8 cellular contexts compared by ENCODE assay signal in the genomic region with DNA sequence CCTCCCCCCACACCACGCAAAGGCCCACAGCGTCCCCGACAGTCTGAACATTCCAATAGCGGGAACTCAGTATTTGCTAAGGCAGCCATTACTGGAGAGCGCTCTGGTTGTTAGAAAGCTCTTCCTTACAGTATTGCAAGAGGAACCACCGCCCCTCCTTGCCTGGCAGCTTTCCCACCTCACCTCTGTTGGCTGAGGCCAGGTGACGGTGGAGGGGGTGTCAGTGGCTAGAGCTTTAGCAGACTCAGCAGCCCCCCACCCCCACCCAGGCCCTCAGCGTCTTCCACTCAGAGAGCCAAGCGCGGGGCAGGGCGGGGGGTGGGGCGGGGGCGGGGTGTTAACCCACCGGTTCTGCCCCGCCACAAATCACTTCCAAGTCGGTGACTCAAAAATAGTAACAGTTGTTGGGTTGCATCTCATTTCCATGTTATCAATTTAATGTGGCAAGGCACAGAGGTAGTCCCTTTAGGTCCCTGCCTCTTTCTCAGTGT. TPM values are rescaled to one million over a fixed set of nuclear protein-coding genes. Genes with fewer than 3 reads are reported as not detected.
A peak's percentile ranks its signal among the peaks of the same experiment; 100 is the strongest.
DNase-seq lines count a peak whose midpoint lies in the region; ATAC-seq and TF ChIP-seq lines count a peak whose summit lies in the region.

No MANE protein-coding gene starts in this region.

- no peaks in the 10 kb centered on the region for H3K36me3 ChIP-seq in Caco-2 (ENCODE audit: control insufficient read depth, insufficient read depth, low read length)
- H3K36me3 ChIP-seq in PC-3 (ENCODE audit: low read depth, low read length), result no peaks in the 10 kb centered on the region
- H3K36me3 ChIP-seq in brain microvascular endothelial cell (replicated peaks), result no peaks in the 10 kb centered on the region

- H3K9me2 ChIP-seq in PC-3 (replicated peaks; ENCODE audit: low read length), result no peaks in the 10 kb centered on the region

- H3K36me3 Mint-ChIP-seq in Caco-2 (ENCODE audit: insufficient read depth, unreplicated experiment), result peaks cover 27% of the 10 kb centered on the region

- H3K4me3 Mint-ChIP-seq in Caco-2 (ENCODE audit: unreplicated experiment), result peak overlapping the region; percentile 89
- H3K4me3 Mint-ChIP-seq in stimulated activated naive CD8-positive, alpha-beta T cell treated with anti-CD3 and anti-CD28 coated beads, Interleukin-15, amount 100 ng/mL, for 72 hours, result peak overlapping the region; percentile 87 to 93

- peaks cover 6% of the 10 kb centered on the region for H3F3A ChIP-seq in PC-3 (ENCODE audit: low read length, unreplicated experiment)

- peak overlapping the region; percentile 79 for H3K9ac ChIP-seq in PC-3 (ENCODE audit: low read length)

- peak overlapping the region; percentile 83 for H2AFZ ChIP-seq in PC-3 (ENCODE audit: low read length)

- no TSS peak for BruUV-seq in Caco-2 (replicated peaks; lab: Mats Ljungman, UMichigan)
- no TSS peak for BruUV-seq in PC-3 (replicated peaks; lab: Mats Ljungman, UMichigan)

- H3K4me3 ChIP-seq in Caco-2 (ENCODE audit: low read depth, low read length), result peak overlapping the region; percentile 79
- peak overlapping the region; percentile 63 for H3K4me3 ChIP-seq in PC-3 (ENCODE audit: low read length)
- peak overlapping the region; percentile 45 for H3K4me3 ChIP-seq in brain microvascular endothelial cell (ENCODE audit: low read depth, low read length)

- H3K9me3 Mint-ChIP-seq in Caco-2 (ENCODE audit: unreplicated experiment), result no peaks in the 10 kb centered on the region
- H3K9me3 Mint-ChIP-seq in stimulated activated naive CD8-positive, alpha-beta T cell treated with anti-CD3 and anti-CD28 coated beads, Interleukin-15, amount 100 ng/mL, for 72 hours, result no peaks in the 10 kb centered on the region

- CTCF ChIA-PET in Caco-2 (lab: Charles Lee) (interaction anchor here (0.6 to 3.5 kb wide), 6 partner anchors 20 to 101 kb away, joined by 4 to 38 read pairs (median 19); a partner anchor contains a TSS), PC-3 (lab: Charles Lee) (interaction anchor here (0.6 to 1.3 kb wide), 4 partner anchors 10 to 101 kb away, joined by 3 to 16 read pairs (median 7); a partner anchor contains a TSS)

- peaks cover 26% of the 10 kb centered on the region for H3K79me2 ChIP-seq in PC-3 (ENCODE audit: low read length)

- POLR2A ChIA-PET in Caco-2 (lab: Charles Lee), result interaction anchor here (0.6 to 1.2 kb wide), 4 partner anchors 70 to 1488 kb away, joined by 3 to 5 read pairs (median 4); a partner anchor contains a TSS
- POLR2A ChIA-PET in PC-3 (lab: Charles Lee; ENCODE audit: unreplicated experiment), result interaction anchor here (0.7 to 1.0 kb wide), 2 partner anchors 12 to 36 kb away, joined by 3 read pairs; no protein-coding TSS in a partner anchor

- H3K4me1 ChIP-seq in Caco-2, result peaks cover 32% of the 10 kb centered on the region
- peaks cover 47% of the 10 kb centered on the region for H3K4me1 ChIP-seq in PC-3 (ENCODE audit: insufficient read depth, low read length)

- ATAC-seq in PC-3 (no peak), left lobe of liver (no peak), HG03565 (IDR thresholded peaks at IDR 0.05; ENCODE audit: unreplicated experiment) (no peak)
- peak; percentile 59 for ATAC-seq in stimulated activated naive CD8-positive, alpha-beta T cell treated with anti-CD3 and anti-CD28 coated beads, Interleukin-15, amount 100 ng/mL, for 72 hours

- in situ Hi-C loops in brain microvascular endothelial cell (cut with HindIII; ENCODE audit: low pct_ligation_motif_present, low sequenced_read_pairs), result no loop called here

- TF ChIP-seq CTCF in Caco-2 (IDR thresholded peaks at IDR 0.05; ENCODE audit: insufficient read depth in 1 of 2, low read depth in 1 of 2, low read length in 1 of 2, severe bottlenecking in 1 of 2, unreplicated experiment in 1 of 2) (no peak), PC-3 (conservative IDR thresholded peaks at IDR 0.05; ENCODE audit: low read depth, low read length) (no peak), brain microvascular endothelial cell (IDR thresholded peaks at IDR 0.05; ENCODE audit: low read depth, low read length, missing control alignments) (no peak)

- 0 out of 2 replicates have a peak, but pooled peaks cover 4% of the 10 kb centered on the region for H4K20me1 ChIP-seq in PC-3 (ENCODE audit: low read length)

- H3K4me2 ChIP-seq in PC-3 (ENCODE audit: low read length), result peak overlapping the region; percentile 96

- H3K27me3 ChIP-seq in Caco-2 (replicated peaks; ENCODE audit: control insufficient read depth, insufficient read depth, low read length), result no peaks in the 10 kb centered on the region
- H3K27me3 ChIP-seq in PC-3 (ENCODE audit: low read length), result no peaks in the 10 kb centered on the region
- H3K27me3 ChIP-seq in brain microvascular endothelial cell (replicated peaks), result no peaks in the 10 kb centered on the region

- DNase-seq in Caco-2, result peak; percentile 59 to 74
- peak; percentile 78 for DNase-seq in HuH-7 (ENCODE audit: low spot score)
- DNase-seq in PC-3, result peak; percentile 65
- DNase-seq in brain microvascular endothelial cell, result peak; percentile 45
- peak; percentile 60 for DNase-seq in left lobe of liver (ENCODE audit: low spot score)
- peak in 1 of 2 donors; percentile 69 for DNase-seq in stimulated activated naive CD8-positive, alpha-beta T cell treated with anti-CD3 and anti-CD28 coated beads, Interleukin-15, amount 100 ng/mL, for 72 hours
- no peak for DNase-seq in epidermal melanocyte (ENCODE audit: insufficient read length, low spot score)

- peak overlapping the region; percentile 95 for H3K27ac Mint-ChIP-seq in Caco-2 (ENCODE audit: unreplicated experiment)
- H3K27ac Mint-ChIP-seq in stimulated activated naive CD8-positive, alpha-beta T cell treated with anti-CD3 and anti-CD28 coated beads, Interleukin-15, amount 100 ng/mL, for 72 hours, result peak overlapping the region in 1 of 2 donors; percentile 82

- intact Hi-C loops in Caco-2 (cut with micrococcal nuclease; ENCODE audit: unreplicated experiment), result loop anchor here (1.0 to 5.0 kb wide), 2 partner anchors 83 to 101 kb away; a partner anchor contains a TSS
- intact Hi-C loops in PC-3 (cut with micrococcal nuclease), result loop anchor here (2.0 to 5.0 kb wide), 3 partner anchors 54 to 102 kb away; a partner anchor contains a TSS

- H3K27me3 Mint-ChIP-seq in Caco-2 (ENCODE audit: insufficient read depth, unreplicated experiment), result no peaks in the 10 kb centered on the region
- H3K27me3 Mint-ChIP-seq in stimulated activated naive CD8-positive, alpha-beta T cell treated with anti-CD3 and anti-CD28 coated beads, Interleukin-15, amount 100 ng/mL, for 72 hours, result peaks cover 72% of the 10 kb centered on the region

- peaks cover 8% of the 10 kb centered on the region for H3K4me1 Mint-ChIP-seq in Caco-2 (ENCODE audit: low read depth, unreplicated experiment)
- peaks cover 93% of the 10 kb centered on the region for H3K4me1 Mint-ChIP-seq in stimulated activated naive CD8-positive, alpha-beta T cell treated with anti-CD3 and anti-CD28 coated beads, Interleukin-15, amount 100 ng/mL, for 72 hours

- H3K27ac ChIP-seq in PC-3 (ENCODE audit: low read length) (peak overlapping the region; percentile 89), brain microvascular endothelial cell (peak overlapping the region; percentile 84)

- H3K9me3 ChIP-seq in Caco-2 (no peaks in the 10 kb centered on the region), PC-3 (ENCODE audit: low read length) (no peaks in the 10 kb centered on the region)

RNA-seq across cellular contexts. Expression of a gene that starts 2.3 kb away (rescaled TPM):
- total RNA-seq in Caco-2 (2022) (25.3 and 26.2 TPM in 2 replicates), PC-3 (2014; rRNA removed) (20.1 and 27.8 TPM in 2 replicates), left lobe of liver (27.6 TPM)

RNA-seq across cellular contexts. Expression of a gene that starts 2.6 kb away (rescaled TPM):
- 1.6 and 3.2 TPM in 2 replicates for total RNA-seq in Caco-2 (2022)
- total RNA-seq in PC-3 (2014; rRNA removed), result 0.58 TPM in 1 of 2 replicates, not detected in the other
- total RNA-seq in left lobe of liver, result 0.13 TPM

RNA-seq across cellular contexts. Expression of a gene that starts 3.3 kb away (rescaled TPM):
- total RNA-seq in Caco-2 (2022), result 7.2 and 7.5 TPM in 2 replicates
- total RNA-seq in PC-3 (2014; rRNA removed), result 4.6 and 6.6 TPM in 2 replicates
- total RNA-seq in left lobe of liver, result 0.93 TPM

RNA-seq across cellular contexts. Expression of a gene that starts 20.0 kb away (rescaled TPM):
- total RNA-seq in Caco-2 (2022) (23.8 and 26.5 TPM in 2 replicates), PC-3 (2014; rRNA removed) (6.0 and 7.1 TPM in 2 replicates), left lobe of liver (7.6 TPM)
